1 cellular context compared by ENCODE assay signal in the genomic region with DNA sequence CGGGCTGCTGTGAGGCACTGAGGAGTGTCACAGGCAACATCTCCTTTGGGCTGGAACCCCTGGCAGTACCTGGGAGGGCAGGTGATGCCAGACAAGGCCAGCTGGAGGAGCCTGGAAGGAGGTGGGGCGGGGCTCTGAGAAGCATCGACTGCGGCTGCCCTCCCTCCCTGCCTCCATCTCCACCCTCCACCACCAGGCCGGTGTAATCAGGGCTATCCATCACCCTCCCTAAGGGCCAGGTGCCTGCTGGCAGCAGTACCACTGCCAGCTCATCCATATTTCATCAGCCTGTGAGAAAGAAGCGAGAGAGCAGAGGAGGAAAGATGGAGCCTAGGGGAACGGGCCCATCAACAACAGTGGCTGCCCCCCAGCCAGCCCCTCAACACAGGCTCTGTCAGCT.
TF ChIP-seq lines count a peak whose summit lies in the region.

No MANE protein-coding gene starts in this region.

TF ChIP-seq in SK-N-SH, 30 proteins besides CTCF, POLR2A, EP300 and RAD21 (continued from another document):
- TF ChIP-seq GABPA (IDR thresholded peaks at IDR 0.05; ENCODE audit: low read depth) (no peak), NFIC (IDR thresholded peaks at IDR 0.05; ENCODE audit: borderline replicate concordance) (peak; percentile 45), FOSL2 (IDR thresholded peaks at IDR 0.05; ENCODE audit: borderline replicate concordance, low read depth) (no peak), FOXM1 (IDR thresholded peaks at IDR 0.05; ENCODE audit: low read depth) (no peak)
